Comparison of ENCODE assay signal across 18 cellular contexts in the genomic region with DNA sequence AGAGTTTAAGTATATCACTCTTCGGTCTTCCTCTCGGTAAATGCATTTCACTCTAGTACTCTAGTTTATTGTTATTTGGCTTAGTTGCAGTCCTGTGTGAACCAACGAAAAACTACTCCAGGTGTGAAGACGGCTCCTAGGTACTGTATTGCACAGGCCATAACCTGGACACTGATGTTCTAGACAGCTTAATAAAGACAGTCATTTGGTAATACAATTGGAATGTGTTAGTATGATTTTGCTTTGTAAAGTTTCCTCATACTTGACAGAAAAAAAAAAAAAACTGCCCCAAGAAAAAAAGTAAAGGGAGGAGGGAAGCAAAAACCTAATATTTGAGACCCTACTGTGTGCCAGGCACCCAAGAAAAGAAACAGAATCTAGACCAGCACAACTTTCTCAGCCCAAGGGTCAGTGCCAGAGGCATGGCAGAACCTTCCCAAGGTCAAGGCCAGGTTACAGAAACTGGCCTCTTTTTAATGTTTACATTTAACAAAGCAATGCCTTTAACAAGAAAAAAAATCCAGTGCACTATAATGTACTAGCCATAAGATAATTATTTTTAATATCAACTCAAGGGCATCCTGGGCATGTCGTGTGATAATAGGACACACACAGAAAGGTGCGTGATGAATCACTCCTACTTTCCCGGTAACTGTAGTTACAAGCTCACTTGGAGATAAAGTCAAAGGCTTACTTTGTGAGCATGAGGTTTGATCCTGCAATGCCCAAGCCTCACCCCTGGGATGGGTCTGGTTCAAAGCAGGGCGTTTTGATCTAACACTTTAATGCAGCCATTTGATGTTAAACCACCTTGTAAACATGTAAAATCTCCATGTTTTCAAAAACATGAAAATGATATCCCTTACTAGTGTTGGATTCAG.
"Had no signal": no experiment of that assay in that cellular context is flagged by ENCODE, and none has a peak within 500 bp of the region (broad histone marks: within the 10 kb centered on the region; RNA-seq: fewer than 3 reads in every experiment).

No MANE protein-coding gene starts in this region.

- DNase-seq: activated CD4-positive, alpha-beta T cell treated with anti-CD3 and anti-CD28 coated beads for 48 hours; activated CD8-positive, alpha-beta memory T cell treated with anti-CD3 and anti-CD28 coated beads, Interleukin-2, amount 50 U/mL, for 48 hours; activated CD8-positive, alpha-beta T cell treated with anti-CD3 and anti-CD28 coated beads, Interleukin-2, amount 10 ng/mL, durations not matched to agents 7 days and 5 days; activated naive CD4-positive, alpha-beta T cell; colonic mucosa; effector CD4-positive, alpha-beta T cell; midbrain; naive thymus-derived CD4-positive, alpha-beta T cell; right cardiac atrium; spleen; stimulated activated CD4-positive, alpha-beta T cell treated with anti-CD3 and anti-CD28 coated beads, Interleukin-1b, Interleukin-23, amount 100 ng/mL, for 48 hours; stimulated activated naive B cell treated with anti-CD40 and anti-IgM and Interleukin-4, amounts not matched to agents 10 μg/mL and 1 μg/mL and 100 μg/mL, for 72 hours; upper lobe of left lung had no signal

- H3K4me1 ChIP-seq: colonic mucosa, spleen, upper lobe of left lung had no signal

- FAIRE-seq: astrocyte had no signal

- ATAC-seq: activated CD8-positive, alpha-beta T cell treated with anti-CD3 and anti-CD28 coated beads, Interleukin-2, amount 10 ng/mL, durations not matched to agents 7 days and 5 days; naive thymus-derived CD4-positive, alpha-beta T cell; right cardiac atrium; stimulated activated naive B cell treated with anti-CD40 and anti-IgM and Interleukin-4, amounts not matched to agents 10 μg/mL and 1 μg/mL and 100 μg/mL, for 72 hours had no signal

- H3K4me1 Mint-ChIP-seq: naive thymus-derived CD4-positive, alpha-beta T cell; stimulated activated naive B cell treated with anti-CD40 and anti-IgM and Interleukin-4, amounts not matched to agents 10 μg/mL and 1 μg/mL and 100 μg/mL, for 72 hours had no signal

- H3K4me3 ChIP-seq: colonic mucosa, SK-N-MC, spleen, upper lobe of left lung had no signal

- H3K36me3 Mint-ChIP-seq: naive thymus-derived CD4-positive, alpha-beta T cell; stimulated activated naive B cell treated with anti-CD40 and anti-IgM and Interleukin-4, amounts not matched to agents 10 μg/mL and 1 μg/mL and 100 μg/mL, for 72 hours had no signal

- H3K27ac Mint-ChIP-seq: activated CD8-positive, alpha-beta T cell treated with anti-CD3 and anti-CD28 coated beads, Interleukin-2, amount 10 ng/mL, durations not matched to agents 7 days and 5 days; activated T-helper 1 cell treated with anti-CD3 and anti-CD28 coated beads, Interleukin-12 subunit alpha, Interleukin-12 subunit beta, Interleukin-2, Interleukin-4 antibody, amounts not matched to agents 30 ng/mL and 10 ng/mL and 1 ng/mL, durations not matched to agents 14 hours and 24 hours and 36 hours; naive thymus-derived CD4-positive, alpha-beta T cell; stimulated activated naive B cell treated with anti-CD40 and anti-IgM and Interleukin-4, amounts not matched to agents 10 μg/mL and 1 μg/mL and 100 μg/mL, for 72 hours; T-helper 1 cell treated with Interleukin-12 subunit alpha and Interleukin-12 subunit beta and Interleukin-4 antibody, amounts not matched to agents 30 μg/mL and 1 μg/mL, for 36 hours had no signal

- H3K4me3 Mint-ChIP-seq: activated CD8-positive, alpha-beta T cell treated with anti-CD3 and anti-CD28 coated beads, Interleukin-2, amount 10 ng/mL, durations not matched to agents 7 days and 5 days; activated T-helper 1 cell treated with anti-CD3 and anti-CD28 coated beads, Interleukin-12 subunit alpha, Interleukin-12 subunit beta, Interleukin-2, Interleukin-4 antibody, amounts not matched to agents 30 ng/mL and 10 ng/mL and 1 ng/mL, durations not matched to agents 14 hours and 24 hours and 36 hours; naive thymus-derived CD4-positive, alpha-beta T cell; stimulated activated naive B cell treated with anti-CD40 and anti-IgM and Interleukin-4, amounts not matched to agents 10 μg/mL and 1 μg/mL and 100 μg/mL, for 72 hours; T-helper 1 cell treated with Interleukin-12 subunit alpha and Interleukin-12 subunit beta and Interleukin-4 antibody, amounts not matched to agents 30 μg/mL and 1 μg/mL, for 36 hours had no signal

- H3K9me3 Mint-ChIP-seq: activated T-helper 1 cell treated with anti-CD3 and anti-CD28 coated beads, Interleukin-12 subunit alpha, Interleukin-12 subunit beta, Interleukin-2, Interleukin-4 antibody, amounts not matched to agents 30 ng/mL and 10 ng/mL and 1 ng/mL, durations not matched to agents 14 hours and 24 hours and 36 hours; T-helper 1 cell treated with Interleukin-12 subunit alpha and Interleukin-12 subunit beta and Interleukin-4 antibody, amounts not matched to agents 30 μg/mL and 1 μg/mL, for 36 hours had no signal

- H3K27me3 ChIP-seq: colonic mucosa, neutrophil, spleen, upper lobe of left lung had no signal

- H3K9me3 ChIP-seq: colonic mucosa, neutrophil, spleen, upper lobe of left lung had no signal

- H3K27ac ChIP-seq: colonic mucosa, neutrophil, SK-N-MC, spleen, upper lobe of left lung had no signal

- H3K36me3 ChIP-seq: colonic mucosa, neutrophil, spleen, upper lobe of left lung had no signal
